ENCODE assay signal across 31 cellular contexts in the genomic region with DNA sequence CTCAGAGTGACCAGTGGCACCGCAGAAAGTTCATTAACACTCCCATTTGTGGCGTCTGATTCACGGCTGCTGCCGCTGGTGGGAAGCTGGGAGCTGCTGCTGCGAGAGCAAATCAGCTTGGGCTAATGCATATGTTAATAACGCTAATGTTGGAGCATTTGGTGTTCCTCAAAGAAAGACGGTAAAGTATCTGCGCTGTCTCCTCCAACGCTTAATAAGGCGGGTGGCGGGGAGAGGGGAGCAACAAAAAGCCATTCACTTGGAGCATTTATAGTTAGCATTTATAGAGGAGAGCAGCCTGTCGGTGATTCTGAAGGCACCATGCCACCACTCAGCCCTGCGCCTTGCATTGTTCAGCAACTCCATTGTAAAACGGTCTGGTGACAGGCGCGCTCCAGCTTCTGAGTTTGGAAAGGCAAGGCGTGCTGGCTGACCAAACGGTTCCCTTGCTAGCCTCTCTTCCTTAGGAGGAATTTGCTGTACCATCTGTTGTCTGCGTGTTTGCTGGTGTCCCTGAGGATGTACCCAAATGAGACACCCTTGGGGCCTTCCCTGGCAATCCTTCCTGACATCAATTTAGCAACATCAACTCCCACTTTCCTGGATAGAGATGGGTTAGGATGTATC.
"Had no signal": no experiment of that assay in that cellular context is flagged by ENCODE, and none has a peak within 500 bp of the region (broad histone marks: within the 10 kb centered on the region; RNA-seq: fewer than 3 reads in every experiment).

No MANE protein-coding gene starts in this region.

- H3K36me3 ChIP-seq: brain microvascular endothelial cell, cardiac muscle cell had no signal

- H3K9me3 Mint-ChIP-seq: activated CD4-positive, alpha-beta memory T cell treated with anti-CD3 and anti-CD28 coated beads for 36 hours; activated CD4-positive, alpha-beta T cell treated with anti-CD3 and anti-CD28 coated beads, Interleukin-2, amount 10 ng/mL, durations not matched to agents 7 days and 5 days; activated naive CD8-positive, alpha-beta T cell treated with anti-CD3 and anti-CD28 coated beads, Interleukin-2, amount 50 U/mL, for 24 hours; activated T-cell treated with anti-CD3 and anti-CD28 coated beads, Interleukin-2, amount 50 U/mL, for 4 hours had no signal

- DNase-seq: activated CD4-positive, alpha-beta memory T cell treated with anti-CD3 and anti-CD28 coated beads for 36 hours; activated CD4-positive, alpha-beta T cell treated with anti-CD3 and anti-CD28 coated beads, Interleukin-2, amount 10 ng/mL, durations not matched to agents 7 days and 5 days; activated CD4-positive, CD25-positive, alpha-beta regulatory T cell; activated CD8-positive, alpha-beta memory T cell treated with anti-CD3 and anti-CD28 coated beads for 24 hours; activated effector memory CD4-positive, alpha-beta T cell treated with anti-CD3 and anti-CD28 coated beads, Interleukin-2, amount 50 U/mL, for 16 hours; activated naive CD4-positive, alpha-beta T cell treated with Interleukin-2 at 50 U/mL for 16 hours; activated naive CD8-positive, alpha-beta T cell treated with anti-CD3 and anti-CD28 coated beads, Interleukin-2, amount 50 U/mL, for 24 hours; activated T-cell treated with anti-CD3 and anti-CD28 coated beads, Interleukin-2, amount 50 U/mL, for 4 hours; amniotic stem cell; brain microvascular endothelial cell; Kasumi-1; KBM-7; NCI-H1048; NCI-H1417; NCI-H1694; NCI-H2029; NCI-H2107; NCI-H2171 treated with DMSO at 0.1 percent for 48 hours; NCI-H226; NCI-H526; NCI-H774; NK-92 treated with Interleukin-12 subunit alpha and Interleukin-12 subunit beta, amount 100 ng/mL, for 24 hours; RPMI8226; T-cell; T-helper 2 cell; T1000 had no signal

- ATAC-seq: activated naive CD4-positive, alpha-beta T cell treated with anti-CD3 and anti-CD28 coated beads, Interleukin-2, amount 50 U/mL, for 72 hours; activated naive CD8-positive, alpha-beta T cell treated with anti-CD3 and anti-CD28 coated beads, Interleukin-2, amount 50 U/mL, for 24 hours; activated T-cell treated with anti-CD3 and anti-CD28 coated beads, Interleukin-2, amount 50 U/mL, for 4 hours; Panc1; Right ventricle myocardium inferior; T-cell had no signal

- H3K27ac ChIP-seq: brain microvascular endothelial cell, cardiac muscle cell, SK-N-MC had no signal

- H3K4me1 Mint-ChIP-seq: activated CD4-positive, alpha-beta T cell treated with anti-CD3 and anti-CD28 coated beads, Interleukin-2, amount 10 ng/mL, durations not matched to agents 7 days and 5 days; activated naive CD8-positive, alpha-beta T cell treated with anti-CD3 and anti-CD28 coated beads, Interleukin-2, amount 50 U/mL, for 24 hours; T-cell had no signal

- H3K27ac Mint-ChIP-seq: activated CD4-positive, alpha-beta memory T cell treated with anti-CD3 and anti-CD28 coated beads for 36 hours; activated CD4-positive, alpha-beta T cell treated with anti-CD3 and anti-CD28 coated beads, Interleukin-2, amount 10 ng/mL, durations not matched to agents 7 days and 5 days; activated naive CD4-positive, alpha-beta T cell treated with anti-CD3 and anti-CD28 coated beads, Interleukin-2, amount 50 U/mL, for 72 hours; activated naive CD8-positive, alpha-beta T cell treated with anti-CD3 and anti-CD28 coated beads, Interleukin-2, amount 50 U/mL, for 24 hours; T-cell had no signal

- H3K36me3 Mint-ChIP-seq: activated CD4-positive, alpha-beta memory T cell treated with anti-CD3 and anti-CD28 coated beads for 36 hours; activated naive CD4-positive, alpha-beta T cell treated with anti-CD3 and anti-CD28 coated beads, Interleukin-2, amount 50 U/mL, for 72 hours; T-cell had no signal

- H3K27me3 ChIP-seq: brain microvascular endothelial cell, cardiac muscle cell had no signal

- H3K4me3 ChIP-seq: cardiac muscle cell, SK-N-MC had no signal

- H3K27me3 Mint-ChIP-seq: activated CD4-positive, alpha-beta T cell treated with anti-CD3 and anti-CD28 coated beads, Interleukin-2, amount 10 ng/mL, durations not matched to agents 7 days and 5 days; activated naive CD8-positive, alpha-beta T cell treated with anti-CD3 and anti-CD28 coated beads, Interleukin-2, amount 50 U/mL, for 24 hours; T-cell had no signal

- H3K4me3 Mint-ChIP-seq: activated CD4-positive, alpha-beta memory T cell treated with anti-CD3 and anti-CD28 coated beads for 36 hours; activated CD4-positive, alpha-beta T cell treated with anti-CD3 and anti-CD28 coated beads, Interleukin-2, amount 10 ng/mL, durations not matched to agents 7 days and 5 days; activated naive CD8-positive, alpha-beta T cell treated with anti-CD3 and anti-CD28 coated beads, Interleukin-2, amount 50 U/mL, for 24 hours; activated T-cell treated with anti-CD3 and anti-CD28 coated beads, Interleukin-2, amount 50 U/mL, for 4 hours; T-cell had no signal
